Comparison of ENCODE assay signal across 19 cellular contexts in genomic region chr19:728011-728410, GRCh38. TPM values are rescaled to one million over a fixed set of nuclear protein-coding genes. Genes with fewer than 3 reads are reported as not detected.
DNase-seq lines count a peak whose midpoint lies in the region; ATAC-seq, FAIRE-seq and TF ChIP-seq lines count a peak whose summit lies in the region.
"Had no signal": no experiment of that assay in that cellular context is flagged by ENCODE, and none has a peak within 500 bp of the region (broad histone marks: within the 10 kb centered on the region; RNA-seq: fewer than 3 reads in every experiment).

No MANE protein-coding gene starts in this region.

- H3K27ac ChIP-seq in OCI-LY3 (ENCODE audit: low read length) (peak overlapping the region; percentile 73; the same call in 1 of the 2 replicates), dorsolateral prefrontal cortex (peak overlapping the region in 42 of 59 donors; percentile 17 to 83 (median 60)), kidney (ENCODE audit: low read depth in 2 of 2, low read length in 2 of 2) (peak overlapping the region; percentile 78 to 81), spleen (peak overlapping the region; percentile 44 to 92 (median 85)), PC-9 (no peak overlapping the region)
- H3K27ac ChIP-seq: neural progenitor cell had no signal

- CTCF ChIA-PET in PC-9 (lab: Charles Lee), result no interaction called here

- peaks cover 10% of the 10 kb centered on the region; the same call in 1 of the 2 replicates for H3F3A ChIP-seq in PC-9 (ENCODE audit: insufficient read depth, low read depth)

- H3K4me3 ChIP-seq in OCI-LY3 (ENCODE audit: low read length) (no peak overlapping the region), dorsolateral prefrontal cortex (no peak overlapping the region), kidney (ENCODE audit: low read length in 2 of 2) (no peak overlapping the region), spleen (no peak overlapping the region), PC-9 (no peak overlapping the region)
- H3K4me3 ChIP-seq: GM12878, neural progenitor cell had no signal

- FAIRE-seq in kidney (lab: Jason Lieb, UNC) (no peak), GM19239 (lab: Jason Lieb, UNC) (no peak)
- FAIRE-seq: GM12878, urothelium cell line had no signal

- H3K9me3 ChIP-seq in OCI-LY3 (ENCODE audit: insufficient read depth, low read length) (no peaks in the 10 kb centered on the region), kidney (ENCODE audit: control insufficient read depth in 1 of 2, low read length in 2 of 2) (no peaks in the 10 kb centered on the region), spleen (no peaks in the 10 kb centered on the region), PC-9 (ENCODE audit: insufficient read depth, low read depth) (no peaks in the 10 kb centered on the region)

- BruUV-seq in PC-9 (replicated peaks; lab: Mats Ljungman, UMichigan), result no TSS peak

- no peaks in the 10 kb centered on the region for H3K9me2 ChIP-seq in PC-9 (ENCODE audit: insufficient read depth)

- ATAC-seq in GM21381 (IDR thresholded peaks at IDR 0.05; ENCODE audit: unreplicated experiment), result no peak
- ATAC-seq: activated T-cell treated with anti-CD3 and anti-CD28 coated beads, Interleukin-2, amount 50 U/mL, for 4 hours; GM12878; T-cell had no signal

- peaks cover 39% of the 10 kb centered on the region for H3K4me1 ChIP-seq in OCI-LY3 (ENCODE audit: low read length)
- H3K4me1 ChIP-seq in kidney (ENCODE audit: control insufficient read depth in 1 of 2, insufficient read depth in 1 of 2, low read depth in 1 of 2, low read length in 2 of 2), result peaks cover 0 to 3% of the 10 kb centered on the region in 2 donors
- peaks cover 2 to 48% (median 23%) of the 10 kb centered on the region in 6 donors for H3K4me1 ChIP-seq in spleen
- no peaks in the 10 kb centered on the region for H3K4me1 ChIP-seq in PC-9 (replicated peaks; ENCODE audit: insufficient read depth)
- H3K4me1 ChIP-seq: neural progenitor cell had no signal

- H3K79me2 ChIP-seq in OCI-LY3 (ENCODE audit: low read length) (no peaks in the 10 kb centered on the region), PC-9 (ENCODE audit: low read depth) (no peaks in the 10 kb centered on the region)

- H3K4me2 ChIP-seq in OCI-LY3 (ENCODE audit: low read length), result peak overlapping the region; percentile 83; the same call in 1 of the 2 replicates
- no peak overlapping the region for H3K4me2 ChIP-seq in PC-9
- H3K4me2 ChIP-seq: neural progenitor cell had no signal

- no peak for DNase-seq in dorsolateral prefrontal cortex
- DNase-seq in kidney, result peak; percentile 96
- DNase-seq in spleen, result peak; percentile 90
- DNase-seq in PC-9, result no peak
- no peak for DNase-seq in GM19239 (ENCODE audit: insufficient read length, low spot score)
- no peak for DNase-seq in T-helper 2 cell
- DNase-seq: activated CD4-positive, CD25-positive, alpha-beta regulatory T cell treated with anti-CD3 and anti-CD28 coated beads, Interleukin-2, amount 50 U/mL, for 72 hours; activated T-cell treated with anti-CD3 and anti-CD28 coated beads, Interleukin-2, amount 50 U/mL, for 4 hours; AML-193; effector CD8-positive, alpha-beta T cell; NCI-H1092; NCI-H2227 treated with DMSO at 0.1 percent for 48 hours; OCI-M1; T-cell had no signal

- TF ChIP-seq CTCF in OCI-LY3 (IDR thresholded peaks at IDR 0.05; ENCODE audit: low read depth, low read length) (no peak), dorsolateral prefrontal cortex (IDR thresholded peaks at IDR 0.05 in 54 of 56, conservative IDR thresholded peaks at IDR 0.05 in 2 of 56; ENCODE audit: low read depth in 1 of 56, partially characterized antibody in 56 of 56) (no peak), kidney (IDR thresholded peaks at IDR 0.05; ENCODE audit: borderline replicate concordance, extremely low read depth, insufficient read depth) (no peak), spleen (IDR thresholded peaks at IDR 0.05 in 8 of 11, conservative IDR thresholded peaks at IDR 0.05 in 3 of 11) (no peak), PC-9 (conservative IDR thresholded peaks at IDR 0.05) (no peak)

- WGBS in spleen, 5 donors, result 24 to 64% (median 42%) methylated on average over 23 to 26 of the region's 26 CpGs

- H2AFZ ChIP-seq in OCI-LY3 (ENCODE audit: low read depth, low read length), result no peak overlapping the region
- H2AFZ ChIP-seq in PC-9, result no peak overlapping the region
- H2AFZ ChIP-seq: neural progenitor cell had no signal

- POLR2A ChIA-PET in PC-9 (lab: Charles Lee; ENCODE audit: unreplicated experiment), result no interaction called here

- H3K9ac ChIP-seq in OCI-LY3 (ENCODE audit: low read length) (no peak overlapping the region; the same call in 1 of the 2 replicates), kidney (ENCODE audit: low read length in 2 of 2) (no peak overlapping the region)
- H3K9ac ChIP-seq: neural progenitor cell had no signal

- 0 out of 2 replicates have a peak, but pooled peaks cover 9% of the 10 kb centered on the region for H3K27me3 ChIP-seq in OCI-LY3 (ENCODE audit: low read depth, low read length)
- H3K27me3 ChIP-seq in dorsolateral prefrontal cortex, result no peaks in the 10 kb centered on the region
- H3K27me3 ChIP-seq in spleen (replicated peaks in 1 of 7), result peaks cover 0 to 4% (median 0%) of the 10 kb centered on the region in 7 donors
- H3K27me3 ChIP-seq in PC-9 (ENCODE audit: insufficient read depth, low read depth), result no peaks in the 10 kb centered on the region
- H3K27me3 ChIP-seq: neural progenitor cell had no signal

- no peaks in the 10 kb centered on the region for H4K20me1 ChIP-seq in OCI-LY3 (ENCODE audit: insufficient read depth, low read length)
- no peaks in the 10 kb centered on the region for H4K20me1 ChIP-seq in PC-9 (ENCODE audit: insufficient read depth)

- intact Hi-C loops in dorsolateral prefrontal cortex (cut with DNase I) (loop anchor here in 1 of 2 donors (5.0 kb wide), 1 partner anchor 46 kb away; no protein-coding TSS in a partner anchor), kidney (cut with DNase I) (loop anchor here (5.0 kb wide), 1 partner anchor 61 kb away; no protein-coding TSS in a partner anchor), spleen (cut with DNase I; ENCODE audit: low total_unique reads) (no loop called here), PC-9 (cut with micrococcal nuclease; ENCODE audit: unreplicated experiment) (no loop called here)

- no peaks in the 10 kb centered on the region for H3K36me3 ChIP-seq in OCI-LY3 (replicated peaks; ENCODE audit: low read depth, low read length)
- H3K36me3 ChIP-seq in kidney (ENCODE audit: control insufficient read depth in 1 of 2, insufficient read depth in 2 of 2, low read length in 2 of 2), result no peaks in the 10 kb centered on the region
- no peaks in the 10 kb centered on the region for H3K36me3 ChIP-seq in spleen
- H3K36me3 ChIP-seq in PC-9 (ENCODE audit: low read depth), result no peaks in the 10 kb centered on the region
- H3K36me3 ChIP-seq: neural progenitor cell had no signal

- TF ChIP-seq POLR2A in spleen (IDR thresholded peaks at IDR 0.05), result no peak

RNA-seq across cellular contexts. Expression of gene PALM, which starts 19.3 kb away (rescaled TPM):
- total RNA-seq in dorsolateral prefrontal cortex (100 to 1,000 TPM; 133 to 479 (median 272) TPM), kidney (49.4 TPM), spleen (10 to 100 TPM; 19.9 to 80.1 (median 30.0) TPM), PC-9 (2021) (1.8 and 6.1 TPM in 2 replicates)
- polyA plus RNA-seq in kidney (ENCODE audit: insufficient read depth, low read depth, low replicate concordance) (92.3 TPM), spleen (10 to 100 TPM in 1 of 3 donors, 1 to 10 TPM in 2; 6.0 to 24.1 (median 7.0) TPM)

RNA-seq across cellular contexts. Expression of gene MISP, which starts 22.9 kb away (rescaled TPM):
- total RNA-seq in dorsolateral prefrontal cortex (1 to 10 TPM in 3 of 120 experiments, under 1 TPM in 60, not detected in 57; 0.15 to 1.5 (median 0.35) TPM), kidney (17.8 TPM), spleen (not detected), PC-9 (2021) (91.6 and 101 TPM in 2 replicates)
- polyA plus RNA-seq in kidney (ENCODE audit: insufficient read depth, low read depth, low replicate concordance) (19.6 TPM), spleen (under 1 TPM in 1 of 3 donors, not detected in 2; 0.13 TPM)
- total RNA-seq: GM12878 had no signal
- polyA plus RNA-seq: GM12878 had no signal

RNA-seq across cellular contexts. Expression of gene PRSS57, which starts 32.8 kb away (rescaled TPM):
- under 1 TPM in 1 of 120 experiments, not detected in 119; 0.50 TPM for total RNA-seq in dorsolateral prefrontal cortex
- total RNA-seq in kidney, result not detected
- polyA plus RNA-seq in kidney (ENCODE audit: insufficient read depth, low read depth, low replicate concordance), result not detected
- total RNA-seq in spleen, result 1 to 10 TPM in 2 of 7 donors, under 1 TPM in 3, not detected in 2; 0.46 to 2.5 (median 0.60) TPM
- under 1 TPM; 0.24 to 0.70 (median 0.27) TPM for polyA plus RNA-seq in spleen
- not detected in 2 replicates for total RNA-seq in PC-9 (2021)
- total RNA-seq: GM12878 had no signal
- polyA plus RNA-seq: GM12878 had no signal

RNA-seq across cellular contexts. Expression of gene FSTL3, which starts 51.8 kb away (rescaled TPM):
- total RNA-seq in dorsolateral prefrontal cortex (10 to 100 TPM in 118 of 120 experiments, 1 to 10 TPM in 2; 9.3 to 35.4 (median 18.1) TPM), kidney (63.0 TPM), spleen (10 to 100 TPM; 11.5 to 43.4 (median 16.6) TPM), PC-9 (2021) (40.9 and 85.1 TPM in 2 replicates)
- polyA plus RNA-seq in kidney (ENCODE audit: insufficient read depth, low read depth, low replicate concordance) (23.9 TPM), spleen (10 to 100 TPM in 2 of 3 donors, 1 to 10 TPM in 1; 5.6 to 31.2 (median 10.9) TPM)

Comparison
In these comparisons a context has a peak if more than half of its experiments do, and no peak if none do; other contexts are left out.
1. DNase-seq: peak in kidney (single experiment) and spleen (single experiment); none in dorsolateral prefrontal cortex (0 of 10), PC-9 (0 of 2), GM19239 (single experiment) and T-helper 2 cell (0 of 5).